27 cellular contexts compared by ENCODE assay signal in genomic region chr9:3992222-3992621, GRCh38.
"Had no signal": no experiment of that assay in that cellular context is flagged by ENCODE, and none has a peak within 500 bp of the region (broad histone marks: within the 10 kb centered on the region; RNA-seq: fewer than 3 reads in every experiment).

No MANE protein-coding gene starts in this region.

- H3K4me1 Mint-ChIP-seq: activated CD8-positive, alpha-beta memory T cell treated with anti-CD3 and anti-CD28 coated beads, Interleukin-2, amount 10 ng/mL, durations not matched to agents 7 days and 5 days; activated naive CD4-positive, alpha-beta T cell treated with anti-CD3 and anti-CD28 coated beads, Interleukin-2, amount 10 ng/mL, durations not matched to agents 7 days and 5 days had no signal

- H3K36me3 Mint-ChIP-seq: activated CD8-positive, alpha-beta memory T cell treated with anti-CD3 and anti-CD28 coated beads, Interleukin-2, amount 10 ng/mL, durations not matched to agents 7 days and 5 days; activated naive CD4-positive, alpha-beta T cell treated with anti-CD3 and anti-CD28 coated beads, Interleukin-2, amount 10 ng/mL, durations not matched to agents 7 days and 5 days; activated naive CD8-positive, alpha-beta T cell treated with anti-CD3 and anti-CD28 coated beads, Interleukin-2, amount 10 ng/mL, durations not matched to agents 7 days and 5 days had no signal

- H3K27me3 Mint-ChIP-seq: activated naive CD4-positive, alpha-beta T cell treated with anti-CD3 and anti-CD28 coated beads, Interleukin-2, amount 10 ng/mL, durations not matched to agents 7 days and 5 days; brain had no signal

- H3K9me3 Mint-ChIP-seq: activated naive CD4-positive, alpha-beta T cell treated with anti-CD3 and anti-CD28 coated beads, Interleukin-2, amount 10 ng/mL, durations not matched to agents 7 days and 5 days had no signal

- H3K4me3 Mint-ChIP-seq: activated CD4-positive, alpha-beta memory T cell treated with anti-CD3 and anti-CD28 coated beads for 36 hours; activated CD8-positive, alpha-beta memory T cell treated with anti-CD3 and anti-CD28 coated beads, Interleukin-2, amount 10 ng/mL, durations not matched to agents 7 days and 5 days; activated CD8-positive, alpha-beta T cell treated with anti-CD3 and anti-CD28 coated beads, Interleukin-2, amount 10 ng/mL, durations not matched to agents 7 days and 5 days; activated naive CD4-positive, alpha-beta T cell treated with anti-CD3 and anti-CD28 coated beads, Interleukin-2, amount 10 ng/mL, durations not matched to agents 7 days and 5 days; activated naive CD8-positive, alpha-beta T cell treated with anti-CD3 and anti-CD28 coated beads, Interleukin-2, amount 10 ng/mL, durations not matched to agents 7 days and 5 days; activated T-helper 1 cell treated with anti-CD3 and anti-CD28 coated beads, Interleukin-12 subunit alpha, Interleukin-12 subunit beta, Interleukin-2, Interleukin-4 antibody, amounts not matched to agents 30 ng/mL and 10 ng/mL and 1 ng/mL, durations not matched to agents 14 hours and 24 hours and 36 hours; brain; WTC11 had no signal

- FAIRE-seq: frontal cortex had no signal

- H3K27ac Mint-ChIP-seq: activated CD4-positive, alpha-beta memory T cell treated with anti-CD3 and anti-CD28 coated beads for 36 hours; activated CD8-positive, alpha-beta memory T cell treated with anti-CD3 and anti-CD28 coated beads, Interleukin-2, amount 10 ng/mL, durations not matched to agents 7 days and 5 days; activated CD8-positive, alpha-beta T cell treated with anti-CD3 and anti-CD28 coated beads, Interleukin-2, amount 10 ng/mL, durations not matched to agents 7 days and 5 days; activated naive CD4-positive, alpha-beta T cell treated with anti-CD3 and anti-CD28 coated beads, Interleukin-2, amount 10 ng/mL, durations not matched to agents 7 days and 5 days; activated naive CD8-positive, alpha-beta T cell treated with anti-CD3 and anti-CD28 coated beads, Interleukin-2, amount 10 ng/mL, durations not matched to agents 7 days and 5 days; activated T-helper 1 cell treated with anti-CD3 and anti-CD28 coated beads, Interleukin-12 subunit alpha, Interleukin-12 subunit beta, Interleukin-2, Interleukin-4 antibody, amounts not matched to agents 30 ng/mL and 10 ng/mL and 1 ng/mL, durations not matched to agents 14 hours and 24 hours and 36 hours had no signal

- H3K4me1 ChIP-seq: breast epithelium, colonic mucosa had no signal

- ATAC-seq: activated CD8-positive, alpha-beta memory T cell treated with anti-CD3 and anti-CD28 coated beads, Interleukin-2, amount 10 ng/mL, durations not matched to agents 7 days and 5 days; activated CD8-positive, alpha-beta T cell treated with anti-CD3 and anti-CD28 coated beads, Interleukin-2, amount 10 ng/mL, durations not matched to agents 7 days and 5 days; activated naive CD4-positive, alpha-beta T cell treated with anti-CD3 and anti-CD28 coated beads, Interleukin-2, amount 50 U/mL, for 72 hours; esophagus mucosa; WTC11 had no signal

- DNase-seq: activated CD4-positive, alpha-beta memory T cell treated with anti-CD3 and anti-CD28 coated beads for 36 hours; activated CD4-positive, alpha-beta T cell treated with anti-CD3 and anti-CD28 coated beads for 1 hour; activated CD4-positive, alpha-beta T cell treated with anti-CD3 and anti-CD28 coated beads for 48 hours; activated CD8-positive, alpha-beta memory T cell treated with anti-CD3 and anti-CD28 coated beads, Interleukin-2, amount 10 ng/mL, durations not matched to agents 7 days and 5 days; activated CD8-positive, alpha-beta memory T cell treated with anti-CD3 and anti-CD28 coated beads, Interleukin-2, amount 50 U/mL, for 4 hours; activated CD8-positive, alpha-beta T cell treated with anti-CD3 and anti-CD28 coated beads, Interleukin-2, amount 10 ng/mL, durations not matched to agents 7 days and 5 days; activated gamma-delta T cell; activated naive CD4-positive, alpha-beta T cell; activated naive CD4-positive, alpha-beta T cell treated with anti-CD3 and anti-CD28 coated beads, Interleukin-2, amount 10 ng/mL, durations not matched to agents 7 days and 5 days; activated naive CD8-positive, alpha-beta T cell treated with anti-CD3 and anti-CD28 coated beads, Interleukin-2, amount 10 ng/mL, durations not matched to agents 7 days and 5 days; activated T-cell treated with anti-CD3 and anti-CD28 coated beads, Interleukin-2, amount 50 U/mL, for 1 hour; activated T-cell treated with anti-CD3 and anti-CD28 coated beads, Interleukin-2, amount 50 U/mL, for 48 hours; central memory CD4-positive, alpha-beta T cell; cerebellar nuclear complex; colonic mucosa; effector CD8-positive, alpha-beta T cell; head of caudate nucleus; T-helper 2 cell had no signal

- H3K4me3 ChIP-seq: ascending aorta, breast epithelium, cardiac muscle cell, colonic mucosa had no signal

- H3K36me3 ChIP-seq: ascending aorta, breast epithelium, cardiac muscle cell, colonic mucosa had no signal

- H3K9me3 ChIP-seq: breast epithelium, colonic mucosa had no signal
